ENCODE assay signal across 1 cellular context in genomic region chr16:2238396-2239230, GRCh38.
TF ChIP-seq lines count a peak whose summit lies in the region.

No MANE protein-coding gene starts in this region.

TF ChIP-seq in HEK293, 187 proteins besides CTCF, POLR2A, EP300 and RAD21 (continued from another document):
- TF ChIP-seq ZNF654 (tag by site-specific recombination; IDR thresholded peaks at IDR 0.05; ENCODE audit: low read depth) = no peak
- 0 out of 2 replicates have a peak, but pooled peaks have one; percentile 49 for TF ChIP-seq GLIS2 (tag by site-specific recombination; IDR thresholded peaks at IDR 0.05)
- no peak for TF ChIP-seq ZNF785 (tag by site-specific recombination; IDR thresholded peaks at IDR 0.05)
- 0 out of 2 replicates have a peak, but pooled peaks have one; percentile 7 for TF ChIP-seq ZNF600 (tag by site-specific recombination; IDR thresholded peaks at IDR 0.05)
- TF ChIP-seq SP2 (tag by site-specific recombination; IDR thresholded peaks at IDR 0.05) = peak; percentile 24; the same call in 1 of the 2 replicates
- peak; percentile 53 for TF ChIP-seq KLF1 (tag by site-specific recombination; IDR thresholded peaks at IDR 0.05)
- no peak for TF ChIP-seq ZNF624 (tag by site-specific recombination; IDR thresholded peaks at IDR 0.05)
- peak; percentile 30; the same call in 1 of the 2 replicates for TF ChIP-seq SP3 (tag by site-specific recombination; IDR thresholded peaks at IDR 0.05)
TF ChIP-seq in HEK293: peak in this region for 11.
